1 cellular context compared by ENCODE assay signal in genomic region chr3:149273096-149273751, GRCh38.
TF ChIP-seq lines count a peak whose summit lies in the region.

No MANE protein-coding gene starts in this region.

TF ChIP-seq in SK-N-SH, 30 proteins besides CTCF, POLR2A, EP300 and RAD21 (continued from another document):
- TF ChIP-seq NFIC (IDR thresholded peaks at IDR 0.05; ENCODE audit: borderline replicate concordance) = 0 out of 2 replicates have a peak, but pooled peaks have one; percentile 15
- no peak for TF ChIP-seq FOXM1 (IDR thresholded peaks at IDR 0.05; ENCODE audit: low read depth)
- TF ChIP-seq NRF1 (IDR thresholded peaks at IDR 0.05; ENCODE audit: low read depth, low read length) = peak; percentile 35; the same call in 1 of the 2 replicates
- TF ChIP-seq TEAD4 (IDR thresholded peaks at IDR 0.05; ENCODE audit: borderline replicate concordance, insufficient read depth) = no peak
- TF ChIP-seq USF2 (IDR thresholded peaks at IDR 0.05; ENCODE audit: borderline replicate concordance, low read depth, low read length) = no peak
- no peak for TF ChIP-seq USF1 (IDR thresholded peaks at IDR 0.05; ENCODE audit: borderline replicate concordance, low read depth)
- TF ChIP-seq MXI1 (IDR thresholded peaks at IDR 0.05; ENCODE audit: low read depth, low read length) = no peak
- no peak for TF ChIP-seq TAF1 (IDR thresholded peaks at IDR 0.05; ENCODE audit: borderline replicate concordance, low read depth, low read length)
- TF ChIP-seq GATA2 (CRISPR knock-in tag; IDR thresholded peaks at IDR 0.05) = no peak
- no peak for TF ChIP-seq MEF2A (IDR thresholded peaks at IDR 0.05; ENCODE audit: borderline replicate concordance, low read depth)
- no peak for TF ChIP-seq GABPA (IDR thresholded peaks at IDR 0.05; ENCODE audit: low read depth)
- TF ChIP-seq MAX (IDR thresholded peaks at IDR 0.05; ENCODE audit: low read depth) = no peak
- no peak for TF ChIP-seq POLR2AphosphoS5 (IDR thresholded peaks at IDR 0.05; ENCODE audit: low read depth, low read length)
- no peak for TF ChIP-seq ZBTB33 (IDR thresholded peaks at IDR 0.05; ENCODE audit: borderline replicate concordance, low read depth)
- TF ChIP-seq FOSL2 (IDR thresholded peaks at IDR 0.05; ENCODE audit: borderline replicate concordance, low read depth) = no peak
